1 cellular context compared by ENCODE assay signal in the genomic region with DNA sequence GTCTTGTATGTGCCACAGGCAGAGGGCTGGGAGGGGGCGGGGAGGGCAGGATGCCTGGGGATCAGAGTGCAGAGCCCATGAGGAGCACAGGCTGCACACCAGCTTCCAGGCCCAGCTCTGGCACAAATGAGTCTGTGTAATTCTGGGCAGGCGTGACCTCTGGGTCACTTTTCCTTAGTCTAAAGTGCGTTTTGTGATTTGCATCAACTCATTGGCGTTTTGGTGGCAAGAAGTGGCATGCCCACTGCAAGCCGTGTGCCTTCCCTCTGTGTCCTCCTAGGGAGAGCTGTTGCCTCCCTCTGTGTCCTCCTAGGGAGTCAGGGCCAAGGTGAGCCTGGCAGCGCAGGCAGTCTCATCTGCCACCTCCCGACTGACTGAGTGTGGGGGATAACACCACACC.
TF ChIP-seq lines count a peak whose summit lies in the region.

No MANE protein-coding gene starts in this region.

TF ChIP-seq in HepG2, 621 proteins besides CTCF, POLR2A, EP300 and RAD21 (continued from another document and continues in another):
- TF ChIP-seq, protein P1, sequence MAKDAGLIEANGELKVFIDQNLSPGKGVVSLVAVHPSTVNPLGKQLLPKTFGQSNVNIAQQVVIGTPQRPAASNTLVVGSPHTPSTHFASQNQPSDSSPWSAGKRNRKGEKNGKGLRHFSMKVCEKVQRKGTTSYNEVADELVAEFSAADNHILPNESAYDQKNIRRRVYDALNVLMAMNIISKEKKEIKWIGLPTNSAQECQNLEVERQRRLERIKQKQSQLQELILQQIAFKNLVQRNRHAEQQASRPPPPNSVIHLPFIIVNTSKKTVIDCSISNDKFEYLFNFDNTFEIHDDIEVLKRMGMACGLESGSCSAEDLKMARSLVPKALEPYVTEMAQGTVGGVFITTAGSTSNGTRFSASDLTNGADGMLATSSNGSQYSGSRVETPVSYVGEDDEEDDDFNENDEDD (CRISPR knock-in tag; IDR thresholded peaks at IDR 0.05; ENCODE audit: borderline replicate concordance): no peak
- TF ChIP-seq THYN1 (CRISPR knock-in tag; IDR thresholded peaks at IDR 0.05; ENCODE audit: borderline replicate concordance, low read depth) (no peak), ZMYM3 (CRISPR knock-in tag; IDR thresholded peaks at IDR 0.05) (0 out of 2 replicates have a peak, but pooled peaks have one; percentile 15), ZNF546 (CRISPR knock-in tag; conservative IDR thresholded peaks at IDR 0.05) (no peak), DNMT1 (CRISPR knock-in tag; IDR thresholded peaks at IDR 0.05) (no peak), ZNF556 (CRISPR knock-in tag; IDR thresholded peaks at IDR 0.05; ENCODE audit: borderline replicate concordance) (no peak), SETDB1 (CRISPR knock-in tag; IDR thresholded peaks at IDR 0.05; ENCODE audit: borderline replicate concordance) (no peak), ZNF816 (CRISPR knock-in tag; IDR thresholded peaks at IDR 0.05; ENCODE audit: borderline replicate concordance) (no peak), DR1 (CRISPR knock-in tag; IDR thresholded peaks at IDR 0.05) (no peak), BRF2 (CRISPR knock-in tag; IDR thresholded peaks at IDR 0.05) (no peak), NFE2L1 (CRISPR knock-in tag; IDR thresholded peaks at IDR 0.05; ENCODE audit: borderline replicate concordance) (no peak), ZNF333 (CRISPR knock-in tag; IDR thresholded peaks at IDR 0.05; ENCODE audit: borderline replicate concordance) (no peak), CSRNP2 (CRISPR knock-in tag; conservative IDR thresholded peaks at IDR 0.05; ENCODE audit: low read depth) (no peak), ZHX1 (CRISPR knock-in tag; IDR thresholded peaks at IDR 0.05; ENCODE audit: low read depth) (no peak), GRHL1 (CRISPR knock-in tag; conservative IDR thresholded peaks at IDR 0.05) (no peak), ZNF550 (CRISPR knock-in tag; IDR thresholded peaks at IDR 0.05; ENCODE audit: borderline replicate concordance) (no peak), ZNF484 (CRISPR knock-in tag; IDR thresholded peaks at IDR 0.05; ENCODE audit: borderline replicate concordance, low read depth) (no peak), JUN (CRISPR knock-in tag; IDR thresholded peaks at IDR 0.05) (no peak), ZNF510 (CRISPR knock-in tag; IDR thresholded peaks at IDR 0.05; ENCODE audit: low read depth) (no peak), NCOR1 (IDR thresholded peaks at IDR 0.05; ENCODE audit: borderline replicate concordance, low read length) (peak; percentile 35; the same call in 1 of the 2 replicates), TEAD3 (CRISPR knock-in tag; optimal IDR thresholded peaks at IDR 0.05; ENCODE audit: borderline replicate concordance) (no peak), FOXK1 (CRISPR knock-in tag; IDR thresholded peaks at IDR 0.05; ENCODE audit: borderline replicate concordance, low read depth) (no peak), MATR3 (CRISPR knock-in tag; IDR thresholded peaks at IDR 0.05) (no peak), ZNF547 (CRISPR knock-in tag; IDR thresholded peaks at IDR 0.05) (no peak), FOXJ3 (CRISPR knock-in tag; IDR thresholded peaks at IDR 0.05; ENCODE audit: borderline replicate concordance) (no peak), NCOA1 (CRISPR knock-in tag; IDR thresholded peaks at IDR 0.05) (no peak)
- TF ChIP-seq, protein P2, sequence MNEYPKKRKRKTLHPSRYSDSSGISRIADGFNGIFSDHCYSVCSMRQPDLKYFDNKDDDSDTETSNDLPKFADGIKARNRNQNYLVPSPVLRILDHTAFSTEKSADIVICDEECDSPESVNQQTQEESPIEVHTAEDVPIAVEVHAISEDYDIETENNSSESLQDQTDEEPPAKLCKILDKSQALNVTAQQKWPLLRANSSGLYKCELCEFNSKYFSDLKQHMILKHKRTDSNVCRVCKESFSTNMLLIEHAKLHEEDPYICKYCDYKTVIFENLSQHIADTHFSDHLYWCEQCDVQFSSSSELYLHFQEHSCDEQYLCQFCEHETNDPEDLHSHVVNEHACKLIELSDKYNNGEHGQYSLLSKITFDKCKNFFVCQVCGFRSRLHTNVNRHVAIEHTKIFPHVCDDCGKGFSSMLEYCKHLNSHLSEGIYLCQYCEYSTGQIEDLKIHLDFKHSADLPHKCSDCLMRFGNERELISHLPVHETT (CRISPR knock-in tag; conservative IDR thresholded peaks at IDR 0.05): no peak
- TF ChIP-seq, protein P3, sequence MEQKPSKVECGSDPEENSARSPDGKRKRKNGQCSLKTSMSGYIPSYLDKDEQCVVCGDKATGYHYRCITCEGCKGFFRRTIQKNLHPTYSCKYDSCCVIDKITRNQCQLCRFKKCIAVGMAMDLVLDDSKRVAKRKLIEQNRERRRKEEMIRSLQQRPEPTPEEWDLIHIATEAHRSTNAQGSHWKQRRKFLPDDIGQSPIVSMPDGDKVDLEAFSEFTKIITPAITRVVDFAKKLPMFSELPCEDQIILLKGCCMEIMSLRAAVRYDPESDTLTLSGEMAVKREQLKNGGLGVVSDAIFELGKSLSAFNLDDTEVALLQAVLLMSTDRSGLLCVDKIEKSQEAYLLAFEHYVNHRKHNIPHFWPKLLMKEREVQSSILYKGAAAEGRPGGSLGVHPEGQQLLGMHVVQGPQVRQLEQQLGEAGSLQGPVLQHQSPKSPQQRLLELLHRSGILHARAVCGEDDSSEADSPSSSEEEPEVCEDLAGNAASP (CRISPR knock-in tag; IDR thresholded peaks at IDR 0.05; ENCODE audit: borderline replicate concordance): no peak
- TF ChIP-seq, protein P4, sequence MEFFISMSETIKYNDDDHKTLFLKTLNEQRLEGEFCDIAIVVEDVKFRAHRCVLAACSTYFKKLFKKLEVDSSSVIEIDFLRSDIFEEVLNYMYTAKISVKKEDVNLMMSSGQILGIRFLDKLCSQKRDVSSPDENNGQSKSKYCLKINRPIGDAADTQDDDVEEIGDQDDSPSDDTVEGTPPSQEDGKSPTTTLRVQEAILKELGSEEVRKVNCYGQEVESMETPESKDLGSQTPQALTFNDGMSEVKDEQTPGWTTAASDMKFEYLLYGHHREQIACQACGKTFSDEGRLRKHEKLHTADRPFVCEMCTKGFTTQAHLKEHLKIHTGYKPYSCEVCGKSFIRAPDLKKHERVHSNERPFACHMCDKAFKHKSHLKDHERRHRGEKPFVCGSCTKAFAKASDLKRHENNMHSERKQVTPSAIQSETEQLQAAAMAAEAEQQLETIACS (CRISPR knock-in tag; IDR thresholded peaks at IDR 0.05): no peak
- TF ChIP-seq, protein P5, sequence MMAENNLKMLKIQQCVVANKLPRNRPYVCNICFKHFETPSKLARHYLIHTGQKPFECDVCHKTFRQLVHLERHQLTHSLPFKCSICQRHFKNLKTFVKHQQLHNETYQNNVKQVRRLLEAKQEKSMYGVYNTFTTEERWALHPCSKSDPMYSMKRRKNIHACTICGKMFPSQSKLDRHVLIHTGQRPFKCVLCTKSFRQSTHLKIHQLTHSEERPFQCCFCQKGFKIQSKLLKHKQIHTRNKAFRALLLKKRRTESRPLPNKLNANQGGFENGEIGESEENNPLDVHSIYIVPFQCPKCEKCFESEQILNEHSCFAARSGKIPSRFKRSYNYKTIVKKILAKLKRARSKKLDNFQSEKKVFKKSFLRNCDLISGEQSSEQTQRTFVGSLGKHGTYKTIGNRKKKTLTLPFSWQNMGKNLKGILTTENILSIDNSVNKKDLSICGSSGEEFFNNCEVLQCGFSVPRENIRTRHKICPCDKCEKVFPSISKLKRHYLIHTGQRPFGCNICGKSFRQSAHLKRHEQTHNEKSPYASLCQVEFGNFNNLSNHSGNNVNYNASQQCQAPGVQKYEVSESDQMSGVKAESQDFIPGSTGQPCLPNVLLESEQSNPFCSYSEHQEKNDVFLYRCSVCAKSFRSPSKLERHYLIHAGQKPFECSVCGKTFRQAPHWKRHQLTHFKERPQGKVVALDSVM (CRISPR knock-in tag; IDR thresholded peaks at IDR 0.05): no peak
- TF ChIP-seq, protein P6, sequence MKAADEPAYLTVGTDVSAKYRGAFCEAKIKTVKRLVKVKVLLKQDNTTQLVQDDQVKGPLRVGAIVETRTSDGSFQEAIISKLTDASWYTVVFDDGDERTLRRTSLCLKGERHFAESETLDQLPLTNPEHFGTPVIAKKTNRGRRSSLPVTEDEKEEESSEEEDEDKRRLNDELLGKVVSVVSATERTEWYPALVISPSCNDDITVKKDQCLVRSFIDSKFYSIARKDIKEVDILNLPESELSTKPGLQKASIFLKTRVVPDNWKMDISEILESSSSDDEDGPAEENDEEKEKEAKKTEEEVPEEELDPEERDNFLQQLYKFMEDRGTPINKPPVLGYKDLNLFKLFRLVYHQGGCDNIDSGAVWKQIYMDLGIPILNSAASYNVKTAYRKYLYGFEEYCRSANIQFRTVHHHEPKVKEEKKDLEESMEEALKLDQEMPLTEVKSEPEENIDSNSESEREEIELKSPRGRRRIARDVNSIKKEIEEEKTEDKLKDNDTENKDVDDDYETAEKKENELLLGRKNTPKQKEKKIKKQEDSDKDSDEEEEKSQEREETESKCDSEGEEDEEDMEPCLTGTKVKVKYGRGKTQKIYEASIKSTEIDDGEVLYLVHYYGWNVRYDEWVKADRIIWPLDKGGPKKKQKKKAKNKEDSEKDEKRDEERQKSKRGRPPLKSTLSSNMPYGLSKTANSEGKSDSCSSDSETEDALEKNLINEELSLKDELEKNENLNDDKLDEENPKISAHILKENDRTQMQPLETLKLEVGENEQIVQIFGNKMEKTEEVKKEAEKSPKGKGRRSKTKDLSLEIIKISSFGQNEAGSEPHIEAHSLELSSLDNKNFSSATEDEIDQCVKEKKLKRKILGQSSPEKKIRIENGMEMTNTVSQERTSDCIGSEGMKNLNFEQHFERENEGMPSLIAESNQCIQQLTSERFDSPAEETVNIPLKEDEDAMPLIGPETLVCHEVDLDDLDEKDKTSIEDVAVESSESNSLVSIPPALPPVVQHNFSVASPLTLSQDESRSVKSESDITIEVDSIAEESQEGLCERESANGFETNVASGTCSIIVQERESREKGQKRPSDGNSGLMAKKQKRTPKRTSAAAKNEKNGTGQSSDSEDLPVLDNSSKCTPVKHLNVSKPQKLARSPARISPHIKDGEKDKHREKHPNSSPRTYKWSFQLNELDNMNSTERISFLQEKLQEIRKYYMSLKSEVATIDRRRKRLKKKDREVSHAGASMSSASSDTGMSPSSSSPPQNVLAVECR (CRISPR knock-in tag; IDR thresholded peaks at IDR 0.05; ENCODE audit: borderline replicate concordance): no peak; the same call in 1 of the 2 replicates
- TF ChIP-seq, protein P7, sequence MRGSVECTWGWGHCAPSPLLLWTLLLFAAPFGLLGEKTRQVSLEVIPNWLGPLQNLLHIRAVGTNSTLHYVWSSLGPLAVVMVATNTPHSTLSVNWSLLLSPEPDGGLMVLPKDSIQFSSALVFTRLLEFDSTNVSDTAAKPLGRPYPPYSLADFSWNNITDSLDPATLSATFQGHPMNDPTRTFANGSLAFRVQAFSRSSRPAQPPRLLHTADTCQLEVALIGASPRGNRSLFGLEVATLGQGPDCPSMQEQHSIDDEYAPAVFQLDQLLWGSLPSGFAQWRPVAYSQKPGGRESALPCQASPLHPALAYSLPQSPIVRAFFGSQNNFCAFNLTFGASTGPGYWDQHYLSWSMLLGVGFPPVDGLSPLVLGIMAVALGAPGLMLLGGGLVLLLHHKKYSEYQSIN (CRISPR knock-in tag; IDR thresholded peaks at IDR 0.05; ENCODE audit: borderline replicate concordance): no peak
